Comparison of ENCODE assay signal across 1 cellular context in the genomic region with DNA sequence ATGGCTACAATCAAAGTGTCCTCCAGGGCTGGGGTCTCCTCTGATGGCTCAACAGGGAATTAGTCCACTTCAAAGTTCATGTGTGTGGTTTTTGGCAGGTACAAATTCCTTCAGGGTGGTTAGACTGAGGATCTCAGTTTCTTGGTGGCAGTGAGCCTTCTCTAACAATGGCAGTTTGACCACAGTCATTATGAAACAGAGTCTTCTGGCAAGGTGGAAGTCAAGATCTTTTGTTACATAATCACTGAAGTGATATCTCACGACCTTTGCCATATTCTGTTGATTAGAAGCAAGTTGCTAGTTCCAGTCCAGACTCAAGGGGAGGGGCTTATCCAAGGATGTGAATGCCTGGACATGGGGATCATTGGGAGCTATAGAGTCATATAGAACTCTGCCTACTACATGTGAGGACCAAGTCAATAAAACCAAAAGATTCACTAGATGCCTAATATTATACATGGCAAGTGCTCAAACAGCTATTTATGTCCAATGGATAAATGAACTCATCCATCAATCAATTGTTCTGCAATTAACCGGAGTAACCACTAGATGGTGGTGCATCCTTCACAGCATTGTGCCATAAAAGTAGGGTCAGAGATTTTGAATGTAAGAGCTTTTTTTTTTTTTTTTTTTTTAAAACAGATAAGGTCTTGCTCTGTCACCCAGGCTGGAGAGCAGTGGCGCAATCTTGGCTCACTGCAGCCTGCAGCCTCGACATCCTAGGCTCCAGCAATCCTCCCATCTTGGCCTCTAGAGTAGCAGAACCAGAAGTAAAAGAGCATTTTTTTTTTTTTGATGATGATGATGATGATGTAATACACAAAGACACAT.
TF ChIP-seq lines count a peak whose summit lies in the region.

No MANE protein-coding gene starts in this region.

TF ChIP-seq in HepG2, 621 proteins besides CTCF, POLR2A, EP300 and RAD21 (continued from another document):
- TF ChIP-seq, protein P1, sequence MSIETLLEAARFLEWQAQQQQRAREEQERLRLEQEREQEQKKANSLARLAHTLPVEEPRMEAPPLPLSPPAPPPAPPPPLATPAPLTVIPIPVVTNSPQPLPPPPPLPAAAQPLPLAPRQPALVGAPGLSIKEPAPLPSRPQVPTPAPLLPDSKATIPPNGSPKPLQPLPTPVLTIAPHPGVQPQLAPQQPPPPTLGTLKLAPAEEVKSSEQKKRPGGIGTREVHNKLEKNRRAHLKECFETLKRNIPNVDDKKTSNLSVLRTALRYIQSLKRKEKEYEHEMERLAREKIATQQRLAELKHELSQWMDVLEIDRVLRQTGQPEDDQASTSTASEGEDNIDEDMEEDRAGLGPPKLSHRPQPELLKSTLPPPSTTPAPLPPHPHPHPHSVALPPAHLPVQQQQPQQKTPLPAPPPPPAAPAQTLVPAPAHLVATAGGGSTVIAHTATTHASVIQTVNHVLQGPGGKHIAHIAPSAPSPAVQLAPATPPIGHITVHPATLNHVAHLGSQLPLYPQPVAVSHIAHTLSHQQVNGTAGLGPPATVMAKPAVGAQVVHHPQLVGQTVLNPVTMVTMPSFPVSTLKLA (IDR thresholded peaks at IDR 0.05): no peak
- TF ChIP-seq BRCA1 (CRISPR knock-in tag; IDR thresholded peaks at IDR 0.05) (no peak), NCOA5 (CRISPR knock-in tag; IDR thresholded peaks at IDR 0.05) (no peak), ZNF230 (CRISPR knock-in tag; IDR thresholded peaks at IDR 0.05) (no peak), CCAR2 (optimal IDR thresholded peaks at IDR 0.05; ENCODE audit: low read depth, low read length) (no peak), ZNF563 (CRISPR knock-in tag; IDR thresholded peaks at IDR 0.05) (no peak), ZNF547 (CRISPR knock-in tag; IDR thresholded peaks at IDR 0.05) (no peak), SP4 (CRISPR knock-in tag; IDR thresholded peaks at IDR 0.05) (no peak), ZNF607 (CRISPR knock-in tag; IDR thresholded peaks at IDR 0.05; ENCODE audit: borderline replicate concordance) (no peak), GABPA (IDR thresholded peaks at IDR 0.05; ENCODE audit: low read depth, low read length) (no peak), GABPA (CRISPR knock-in tag; IDR thresholded peaks at IDR 0.05; ENCODE audit: low read depth) (no peak), ZNF138 (CRISPR knock-in tag; IDR thresholded peaks at IDR 0.05; ENCODE audit: low read depth) (no peak), CEBPG (CRISPR knock-in tag; IDR thresholded peaks at IDR 0.05) (peak; percentile 74), ZSCAN22 (CRISPR knock-in tag; IDR thresholded peaks at IDR 0.05) (no peak), ZNF747 (CRISPR knock-in tag; IDR thresholded peaks at IDR 0.05; ENCODE audit: borderline replicate concordance) (no peak), MTA3 (CRISPR knock-in tag; IDR thresholded peaks at IDR 0.05) (no peak), SPEN (CRISPR knock-in tag; IDR thresholded peaks at IDR 0.05; ENCODE audit: low read depth) (no peak), CEBPB (IDR thresholded peaks at IDR 0.05; ENCODE audit: borderline replicate concordance, low read depth, low read length) (peak; percentile 60; the same call in 1 of the 2 replicates), ZNF75D (CRISPR knock-in tag; IDR thresholded peaks at IDR 0.05; ENCODE audit: borderline replicate concordance) (no peak), ATF7 (IDR thresholded peaks at IDR 0.05) (peak; percentile 29; the same call in 1 of the 2 replicates), ATF7 (CRISPR knock-in tag; IDR thresholded peaks at IDR 0.05) (no peak), AKAP8 (CRISPR knock-in tag; IDR thresholded peaks at IDR 0.05) (no peak), ZFP62 (CRISPR knock-in tag; IDR thresholded peaks at IDR 0.05) (no peak), ZNF431 (CRISPR knock-in tag; IDR thresholded peaks at IDR 0.05; ENCODE audit: borderline replicate concordance, low read depth) (no peak), MIXL1 (CRISPR knock-in tag; IDR thresholded peaks at IDR 0.05) (0 out of 2 replicates have a peak, but pooled peaks have one; percentile 21)
- TF ChIP-seq, protein P2, sequence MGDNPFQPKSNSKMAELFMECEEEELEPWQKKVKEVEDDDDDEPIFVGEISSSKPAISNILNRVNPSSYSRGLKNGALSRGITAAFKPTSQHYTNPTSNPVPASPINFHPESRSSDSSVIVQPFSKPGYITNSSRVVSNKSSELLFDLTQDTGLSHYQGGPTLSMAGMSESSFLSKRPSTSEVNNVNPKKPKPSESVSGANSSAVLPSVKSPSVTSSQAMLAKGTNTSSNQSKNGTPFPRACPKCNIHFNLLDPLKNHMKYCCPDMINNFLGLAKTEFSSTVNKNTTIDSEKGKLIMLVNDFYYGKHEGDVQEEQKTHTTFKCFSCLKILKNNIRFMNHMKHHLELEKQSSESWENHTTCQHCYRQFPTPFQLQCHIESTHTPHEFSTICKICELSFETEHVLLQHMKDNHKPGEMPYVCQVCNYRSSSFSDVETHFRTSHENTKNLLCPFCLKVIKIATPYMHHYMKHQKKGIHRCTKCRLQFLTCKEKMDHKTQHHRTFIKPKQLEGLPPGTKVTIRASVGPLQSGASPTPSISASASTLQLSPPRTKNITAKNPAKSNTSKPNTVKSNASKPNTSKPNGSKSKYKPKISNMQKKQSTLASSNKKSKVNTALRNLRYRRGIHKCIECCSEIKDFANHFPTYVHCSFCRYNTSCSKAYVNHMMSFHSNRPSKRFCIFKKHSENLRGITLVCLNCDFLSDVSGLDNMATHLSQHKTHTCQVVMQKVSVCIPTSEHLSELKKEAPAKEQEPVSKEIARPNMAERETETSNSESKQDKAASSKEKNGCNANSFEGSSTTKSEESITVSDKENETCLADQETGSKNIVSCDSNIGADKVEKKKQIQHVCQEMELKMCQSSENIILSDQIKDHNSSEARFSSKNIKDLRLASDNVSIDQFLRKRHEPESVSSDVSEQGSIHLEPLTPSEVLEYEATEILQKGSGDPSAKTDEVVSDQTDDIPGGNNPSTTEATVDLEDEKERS (CRISPR knock-in tag; IDR thresholded peaks at IDR 0.05): no peak
- TF ChIP-seq, protein P3, sequence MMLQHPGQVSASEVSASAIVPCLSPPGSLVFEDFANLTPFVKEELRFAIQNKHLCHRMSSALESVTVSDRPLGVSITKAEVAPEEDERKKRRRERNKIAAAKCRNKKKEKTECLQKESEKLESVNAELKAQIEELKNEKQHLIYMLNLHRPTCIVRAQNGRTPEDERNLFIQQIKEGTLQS (CRISPR knock-in tag; IDR thresholded peaks at IDR 0.05): no peak
- TF ChIP-seq, protein P4, sequence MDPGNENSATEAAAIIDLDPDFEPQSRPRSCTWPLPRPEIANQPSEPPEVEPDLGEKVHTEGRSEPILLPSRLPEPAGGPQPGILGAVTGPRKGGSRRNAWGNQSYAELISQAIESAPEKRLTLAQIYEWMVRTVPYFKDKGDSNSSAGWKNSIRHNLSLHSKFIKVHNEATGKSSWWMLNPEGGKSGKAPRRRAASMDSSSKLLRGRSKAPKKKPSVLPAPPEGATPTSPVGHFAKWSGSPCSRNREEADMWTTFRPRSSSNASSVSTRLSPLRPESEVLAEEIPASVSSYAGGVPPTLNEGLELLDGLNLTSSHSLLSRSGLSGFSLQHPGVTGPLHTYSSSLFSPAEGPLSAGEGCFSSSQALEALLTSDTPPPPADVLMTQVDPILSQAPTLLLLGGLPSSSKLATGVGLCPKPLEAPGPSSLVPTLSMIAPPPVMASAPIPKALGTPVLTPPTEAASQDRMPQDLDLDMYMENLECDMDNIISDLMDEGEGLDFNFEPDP (CRISPR knock-in tag; conservative IDR thresholded peaks at IDR 0.05): no peak
- TF ChIP-seq, protein P5, sequence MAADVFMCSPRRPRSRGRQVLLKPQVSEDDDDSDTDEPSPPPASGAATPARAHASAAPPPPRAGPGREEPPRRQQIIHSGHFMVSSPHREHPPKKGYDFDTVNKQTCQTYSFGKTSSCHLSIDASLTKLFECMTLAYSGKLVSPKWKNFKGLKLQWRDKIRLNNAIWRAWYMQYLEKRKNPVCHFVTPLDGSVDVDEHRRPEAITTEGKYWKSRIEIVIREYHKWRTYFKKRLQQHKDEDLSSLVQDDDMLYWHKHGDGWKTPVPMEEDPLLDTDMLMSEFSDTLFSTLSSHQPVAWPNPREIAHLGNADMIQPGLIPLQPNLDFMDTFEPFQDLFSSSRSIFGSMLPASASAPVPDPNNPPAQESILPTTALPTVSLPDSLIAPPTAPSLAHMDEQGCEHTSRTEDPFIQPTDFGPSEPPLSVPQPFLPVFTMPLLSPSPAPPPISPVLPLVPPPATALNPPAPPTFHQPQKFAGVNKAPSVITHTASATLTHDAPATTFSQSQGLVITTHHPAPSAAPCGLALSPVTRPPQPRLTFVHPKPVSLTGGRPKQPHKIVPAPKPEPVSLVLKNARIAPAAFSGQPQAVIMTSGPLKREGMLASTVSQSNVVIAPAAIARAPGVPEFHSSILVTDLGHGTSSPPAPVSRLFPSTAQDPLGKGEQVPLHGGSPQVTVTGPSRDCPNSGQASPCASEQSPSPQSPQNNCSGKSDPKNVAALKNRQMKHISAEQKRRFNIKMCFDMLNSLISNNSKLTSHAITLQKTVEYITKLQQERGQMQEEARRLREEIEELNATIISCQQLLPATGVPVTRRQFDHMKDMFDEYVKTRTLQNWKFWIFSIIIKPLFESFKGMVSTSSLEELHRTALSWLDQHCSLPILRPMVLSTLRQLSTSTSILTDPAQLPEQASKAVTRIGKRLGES (CRISPR knock-in tag; IDR thresholded peaks at IDR 0.05; ENCODE audit: borderline replicate concordance): no peak
- TF ChIP-seq, protein P6, sequence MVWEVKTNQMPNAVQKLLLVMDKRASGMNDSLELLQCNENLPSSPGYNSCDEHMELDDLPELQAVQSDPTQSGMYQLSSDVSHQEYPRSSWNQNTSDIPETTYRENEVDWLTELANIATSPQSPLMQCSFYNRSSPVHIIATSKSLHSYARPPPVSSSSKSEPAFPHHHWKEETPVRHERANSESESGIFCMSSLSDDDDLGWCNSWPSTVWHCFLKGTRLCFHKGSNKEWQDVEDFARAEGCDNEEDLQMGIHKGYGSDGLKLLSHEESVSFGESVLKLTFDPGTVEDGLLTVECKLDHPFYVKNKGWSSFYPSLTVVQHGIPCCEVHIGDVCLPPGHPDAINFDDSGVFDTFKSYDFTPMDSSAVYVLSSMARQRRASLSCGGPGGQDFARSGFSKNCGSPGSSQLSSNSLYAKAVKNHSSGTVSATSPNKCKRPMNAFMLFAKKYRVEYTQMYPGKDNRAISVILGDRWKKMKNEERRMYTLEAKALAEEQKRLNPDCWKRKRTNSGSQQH (CRISPR knock-in tag; IDR thresholded peaks at IDR 0.05; ENCODE audit: low read depth): no peak
